ENCODE assay signal across 1 cellular context in the genomic region with DNA sequence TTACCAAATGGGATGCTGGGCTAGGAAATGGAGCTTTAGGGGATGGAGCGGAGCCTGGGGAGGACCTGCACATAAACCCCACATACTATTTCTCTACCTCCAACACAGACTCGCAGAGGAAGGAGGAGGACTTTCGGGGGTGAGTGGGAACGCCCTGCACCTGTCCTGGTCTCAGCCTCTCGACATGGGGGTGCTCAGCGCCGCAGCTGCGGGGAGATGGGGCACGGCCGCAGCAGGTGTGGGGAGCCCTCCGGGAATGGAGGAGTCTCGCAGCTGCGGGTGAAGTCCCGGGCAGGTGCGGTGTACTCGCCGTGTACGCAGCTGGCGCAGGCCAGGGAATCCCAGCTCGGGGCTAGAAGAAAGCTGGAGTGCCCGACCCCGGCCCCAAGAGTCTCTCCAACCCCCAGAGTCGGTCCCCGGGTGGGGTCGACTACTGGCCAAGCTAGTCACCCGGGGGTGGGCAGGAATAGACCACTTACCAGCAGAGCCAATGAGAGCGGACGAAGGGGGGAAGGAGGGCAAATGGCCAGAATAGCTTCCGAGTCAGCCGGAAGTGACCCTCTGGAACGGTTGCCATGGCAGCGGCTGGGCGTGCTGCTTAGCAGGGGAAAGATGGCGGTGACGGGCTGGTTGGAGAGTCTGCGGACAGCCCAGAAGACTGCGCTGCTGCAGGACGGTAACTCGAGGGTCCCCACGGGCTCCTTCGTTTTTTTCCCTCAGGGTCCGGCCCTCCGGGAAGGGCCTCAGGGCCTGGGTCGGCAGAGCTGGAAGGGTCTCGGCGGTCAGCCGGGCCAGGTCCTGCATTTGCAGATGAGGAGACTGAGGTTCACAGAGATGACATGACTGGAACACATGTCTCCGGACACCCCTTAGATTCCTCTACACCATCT.
A peak's percentile ranks its signal among the peaks of the same experiment; 100 is the strongest.
TF ChIP-seq lines count a peak whose summit lies in the region.

A gene (plus strand): TSS at position 597 of the 890 bp plus-strand sequence. CDS start 16 bp downstream, at position 613.
A gene (minus strand): TSS at position 533 of the 890 bp plus-strand sequence. CDS start 897 bp downstream, outside the sequence.

TF ChIP-seq in HepG2, 621 proteins besides CTCF, POLR2A, EP300 and RAD21 (continued from another document and continues in another):
- TF ChIP-seq, protein P1, sequence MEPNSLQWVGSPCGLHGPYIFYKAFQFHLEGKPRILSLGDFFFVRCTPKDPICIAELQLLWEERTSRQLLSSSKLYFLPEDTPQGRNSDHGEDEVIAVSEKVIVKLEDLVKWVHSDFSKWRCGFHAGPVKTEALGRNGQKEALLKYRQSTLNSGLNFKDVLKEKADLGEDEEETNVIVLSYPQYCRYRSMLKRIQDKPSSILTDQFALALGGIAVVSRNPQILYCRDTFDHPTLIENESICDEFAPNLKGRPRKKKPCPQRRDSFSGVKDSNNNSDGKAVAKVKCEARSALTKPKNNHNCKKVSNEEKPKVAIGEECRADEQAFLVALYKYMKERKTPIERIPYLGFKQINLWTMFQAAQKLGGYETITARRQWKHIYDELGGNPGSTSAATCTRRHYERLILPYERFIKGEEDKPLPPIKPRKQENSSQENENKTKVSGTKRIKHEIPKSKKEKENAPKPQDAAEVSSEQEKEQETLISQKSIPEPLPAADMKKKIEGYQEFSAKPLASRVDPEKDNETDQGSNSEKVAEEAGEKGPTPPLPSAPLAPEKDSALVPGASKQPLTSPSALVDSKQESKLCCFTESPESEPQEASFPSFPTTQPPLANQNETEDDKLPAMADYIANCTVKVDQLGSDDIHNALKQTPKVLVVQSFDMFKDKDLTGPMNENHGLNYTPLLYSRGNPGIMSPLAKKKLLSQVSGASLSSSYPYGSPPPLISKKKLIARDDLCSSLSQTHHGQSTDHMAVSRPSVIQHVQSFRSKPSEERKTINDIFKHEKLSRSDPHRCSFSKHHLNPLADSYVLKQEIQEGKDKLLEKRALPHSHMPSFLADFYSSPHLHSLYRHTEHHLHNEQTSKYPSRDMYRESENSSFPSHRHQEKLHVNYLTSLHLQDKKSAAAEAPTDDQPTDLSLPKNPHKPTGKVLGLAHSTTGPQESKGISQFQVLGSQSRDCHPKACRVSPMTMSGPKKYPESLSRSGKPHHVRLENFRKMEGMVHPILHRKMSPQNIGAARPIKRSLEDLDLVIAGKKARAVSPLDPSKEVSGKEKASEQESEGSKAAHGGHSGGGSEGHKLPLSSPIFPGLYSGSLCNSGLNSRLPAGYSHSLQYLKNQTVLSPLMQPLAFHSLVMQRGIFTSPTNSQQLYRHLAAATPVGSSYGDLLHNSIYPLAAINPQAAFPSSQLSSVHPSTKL (CRISPR knock-in tag; IDR thresholded peaks at IDR 0.05), result 0 out of 2 replicates have a peak, but pooled peaks have one; percentile 6
- peak; percentile 68 for TF ChIP-seq SRSF1 (optimal IDR thresholded peaks at IDR 0.05; ENCODE audit: low read depth, low read length)
- no peak for TF ChIP-seq ZFP36L1 (CRISPR knock-in tag; IDR thresholded peaks at IDR 0.05)
- peak; percentile 18; the same call in 1 of the 2 replicates for TF ChIP-seq SP5 (CRISPR knock-in tag; IDR thresholded peaks at IDR 0.05; ENCODE audit: borderline replicate concordance, low read depth)
- TF ChIP-seq ZFP82 (CRISPR knock-in tag; IDR thresholded peaks at IDR 0.05; ENCODE audit: borderline replicate concordance), result peak; percentile 89
- TF ChIP-seq ZNF879 (CRISPR knock-in tag; IDR thresholded peaks at IDR 0.05), result no peak
- TF ChIP-seq, protein P2, sequence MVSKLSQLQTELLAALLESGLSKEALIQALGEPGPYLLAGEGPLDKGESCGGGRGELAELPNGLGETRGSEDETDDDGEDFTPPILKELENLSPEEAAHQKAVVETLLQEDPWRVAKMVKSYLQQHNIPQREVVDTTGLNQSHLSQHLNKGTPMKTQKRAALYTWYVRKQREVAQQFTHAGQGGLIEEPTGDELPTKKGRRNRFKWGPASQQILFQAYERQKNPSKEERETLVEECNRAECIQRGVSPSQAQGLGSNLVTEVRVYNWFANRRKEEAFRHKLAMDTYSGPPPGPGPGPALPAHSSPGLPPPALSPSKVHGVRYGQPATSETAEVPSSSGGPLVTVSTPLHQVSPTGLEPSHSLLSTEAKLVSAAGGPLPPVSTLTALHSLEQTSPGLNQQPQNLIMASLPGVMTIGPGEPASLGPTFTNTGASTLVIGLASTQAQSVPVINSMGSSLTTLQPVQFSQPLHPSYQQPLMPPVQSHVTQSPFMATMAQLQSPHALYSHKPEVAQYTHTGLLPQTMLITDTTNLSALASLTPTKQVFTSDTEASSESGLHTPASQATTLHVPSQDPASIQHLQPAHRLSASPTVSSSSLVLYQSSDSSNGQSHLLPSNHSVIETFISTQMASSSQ (IDR thresholded peaks at IDR 0.05; ENCODE audit: low read depth), result no peak
- TF ChIP-seq, protein P2 (CRISPR knock-in tag; IDR thresholded peaks at IDR 0.05; ENCODE audit: borderline replicate concordance), result 0 out of 2 replicates have a peak, but pooled peaks have one; percentile 20
- 0 out of 4 replicates have a peak, but pooled peaks of 1 of the 2 experiments have one; percentile 28 for TF ChIP-seq KLF16 (CRISPR knock-in tag; IDR thresholded peaks at IDR 0.05)
- TF ChIP-seq, protein P3, sequence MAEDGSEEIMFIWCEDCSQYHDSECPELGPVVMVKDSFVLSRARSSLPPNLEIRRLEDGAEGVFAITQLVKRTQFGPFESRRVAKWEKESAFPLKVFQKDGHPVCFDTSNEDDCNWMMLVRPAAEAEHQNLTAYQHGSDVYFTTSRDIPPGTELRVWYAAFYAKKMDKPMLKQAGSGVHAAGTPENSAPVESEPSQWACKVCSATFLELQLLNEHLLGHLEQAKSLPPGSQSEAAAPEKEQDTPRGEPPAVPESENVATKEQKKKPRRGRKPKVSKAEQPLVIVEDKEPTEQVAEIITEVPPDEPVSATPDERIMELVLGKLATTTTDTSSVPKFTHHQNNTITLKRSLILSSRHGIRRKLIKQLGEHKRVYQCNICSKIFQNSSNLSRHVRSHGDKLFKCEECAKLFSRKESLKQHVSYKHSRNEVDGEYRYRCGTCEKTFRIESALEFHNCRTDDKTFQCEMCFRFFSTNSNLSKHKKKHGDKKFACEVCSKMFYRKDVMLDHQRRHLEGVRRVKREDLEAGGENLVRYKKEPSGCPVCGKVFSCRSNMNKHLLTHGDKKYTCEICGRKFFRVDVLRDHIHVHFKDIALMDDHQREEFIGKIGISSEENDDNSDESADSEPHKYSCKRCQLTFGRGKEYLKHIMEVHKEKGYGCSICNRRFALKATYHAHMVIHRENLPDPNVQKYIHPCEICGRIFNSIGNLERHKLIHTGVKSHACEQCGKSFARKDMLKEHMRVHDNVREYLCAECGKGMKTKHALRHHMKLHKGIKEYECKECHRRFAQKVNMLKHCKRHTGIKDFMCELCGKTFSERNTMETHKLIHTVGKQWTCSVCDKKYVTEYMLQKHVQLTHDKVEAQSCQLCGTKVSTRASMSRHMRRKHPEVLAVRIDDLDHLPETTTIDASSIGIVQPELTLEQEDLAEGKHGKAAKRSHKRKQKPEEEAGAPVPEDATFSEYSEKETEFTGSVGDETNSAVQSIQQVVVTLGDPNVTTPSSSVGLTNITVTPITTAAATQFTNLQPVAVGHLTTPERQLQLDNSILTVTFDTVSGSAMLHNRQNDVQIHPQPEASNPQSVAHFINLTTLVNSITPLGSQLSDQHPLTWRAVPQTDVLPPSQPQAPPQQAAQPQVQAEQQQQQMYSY (CRISPR knock-in tag; IDR thresholded peaks at IDR 0.05), result peak; percentile 61
- TF ChIP-seq, protein P4, sequence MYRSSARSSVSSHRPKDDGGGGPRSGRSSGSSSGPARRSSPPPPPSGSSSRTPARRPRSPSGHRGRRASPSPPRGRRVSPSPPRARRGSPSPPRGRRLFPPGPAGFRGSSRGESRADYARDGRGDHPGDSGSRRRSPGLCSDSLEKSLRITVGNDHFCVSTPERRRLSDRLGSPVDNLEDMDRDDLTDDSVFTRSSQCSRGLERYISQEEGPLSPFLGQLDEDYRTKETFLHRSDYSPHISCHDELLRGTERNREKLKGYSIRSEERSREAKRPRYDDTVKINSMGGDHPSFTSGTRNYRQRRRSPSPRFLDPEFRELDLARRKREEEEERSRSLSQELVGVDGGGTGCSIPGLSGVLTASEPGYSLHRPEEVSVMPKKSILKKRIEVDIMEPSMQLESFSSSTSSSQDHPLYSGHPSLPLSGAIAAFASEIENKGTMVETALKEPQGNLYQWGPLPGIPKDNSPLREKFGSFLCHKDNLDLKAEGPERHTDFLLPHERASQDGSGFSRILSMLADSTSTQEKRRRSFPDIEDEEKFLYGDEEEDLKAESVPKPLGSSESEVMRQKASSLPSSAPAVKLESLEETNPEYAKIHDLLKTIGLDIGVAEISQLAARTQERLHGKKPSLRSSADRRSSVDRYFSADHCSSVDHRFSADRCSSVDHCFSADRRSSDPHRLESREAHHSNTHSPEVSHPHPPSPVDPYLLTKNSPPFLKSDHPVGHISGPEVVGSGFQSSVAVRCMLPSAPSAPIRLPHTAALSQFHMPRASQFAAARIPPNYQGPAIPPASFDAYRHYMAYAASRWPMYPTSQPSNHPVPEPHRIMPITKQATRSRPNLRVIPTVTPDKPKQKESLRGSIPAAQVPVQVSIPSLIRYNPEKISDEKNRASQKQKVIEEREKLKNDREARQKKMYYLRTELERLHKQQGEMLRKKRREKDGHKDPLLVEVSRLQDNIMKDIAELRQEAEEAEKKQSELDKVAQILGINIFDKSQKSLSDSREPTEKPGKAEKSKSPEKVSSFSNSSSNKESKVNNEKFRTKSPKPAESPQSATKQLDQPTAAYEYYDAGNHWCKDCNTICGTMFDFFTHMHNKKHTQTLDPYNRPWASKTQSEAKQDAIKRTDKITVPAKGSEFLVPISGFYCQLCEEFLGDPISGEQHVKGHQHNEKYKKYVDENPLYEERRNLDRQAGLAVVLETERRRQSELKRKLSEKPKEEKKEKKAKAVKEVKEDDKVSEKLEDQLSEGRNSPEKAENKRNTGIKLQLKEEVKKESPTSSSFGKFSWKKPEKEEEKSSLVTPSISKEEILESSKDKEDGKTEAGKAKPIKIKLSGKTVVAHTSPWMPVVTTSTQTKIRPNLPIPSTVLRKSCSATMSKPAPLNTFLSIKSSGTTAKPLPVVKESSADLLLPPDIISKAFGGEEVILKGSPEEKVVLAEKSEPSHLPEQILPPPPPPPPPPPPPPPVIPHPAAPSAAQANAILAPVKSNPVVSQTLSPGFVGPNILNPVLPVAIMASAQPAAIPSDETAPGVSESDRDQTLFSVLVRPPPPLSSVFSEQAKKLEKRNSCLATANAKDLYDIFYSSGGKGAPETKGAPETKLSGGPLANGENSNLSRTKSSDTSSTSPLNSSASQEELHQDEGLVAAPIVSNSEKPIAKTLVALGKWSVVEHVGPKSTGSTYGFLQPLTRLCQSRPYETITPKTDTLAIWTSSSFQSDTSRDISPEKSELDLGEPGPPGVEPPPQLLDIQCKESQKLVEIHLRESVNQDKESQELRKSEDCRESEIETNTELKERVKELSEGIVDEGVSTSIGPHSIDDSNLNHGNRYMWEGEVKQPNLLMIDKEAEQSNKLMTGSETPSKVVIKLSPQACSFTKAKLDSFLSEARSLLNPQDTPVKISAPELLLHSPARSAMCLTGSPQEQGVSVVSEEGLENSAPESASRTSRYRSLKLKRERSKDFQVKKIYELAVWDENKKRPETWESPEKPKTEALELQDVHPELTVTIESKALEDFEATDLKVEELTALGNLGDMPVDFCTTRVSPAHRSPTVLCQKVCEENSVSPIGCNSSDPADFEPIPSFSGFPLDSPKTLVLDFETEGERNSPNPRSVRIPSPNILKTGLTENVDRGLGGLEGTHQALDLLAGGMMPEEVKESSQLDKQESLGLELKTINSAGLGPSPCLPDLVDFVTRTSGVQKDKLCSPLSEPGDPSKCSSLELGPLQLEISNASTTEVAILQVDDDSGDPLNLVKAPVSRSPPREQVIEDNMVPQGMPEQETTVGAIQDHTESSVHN (CRISPR knock-in tag; IDR thresholded peaks at IDR 0.05), result 0 out of 2 replicates have a peak, but pooled peaks have one; percentile 21
- 0 out of 2 replicates have a peak, but pooled peaks have one; percentile 47 for TF ChIP-seq ZNF557 (CRISPR knock-in tag; IDR thresholded peaks at IDR 0.05)
- TF ChIP-seq, protein P5, sequence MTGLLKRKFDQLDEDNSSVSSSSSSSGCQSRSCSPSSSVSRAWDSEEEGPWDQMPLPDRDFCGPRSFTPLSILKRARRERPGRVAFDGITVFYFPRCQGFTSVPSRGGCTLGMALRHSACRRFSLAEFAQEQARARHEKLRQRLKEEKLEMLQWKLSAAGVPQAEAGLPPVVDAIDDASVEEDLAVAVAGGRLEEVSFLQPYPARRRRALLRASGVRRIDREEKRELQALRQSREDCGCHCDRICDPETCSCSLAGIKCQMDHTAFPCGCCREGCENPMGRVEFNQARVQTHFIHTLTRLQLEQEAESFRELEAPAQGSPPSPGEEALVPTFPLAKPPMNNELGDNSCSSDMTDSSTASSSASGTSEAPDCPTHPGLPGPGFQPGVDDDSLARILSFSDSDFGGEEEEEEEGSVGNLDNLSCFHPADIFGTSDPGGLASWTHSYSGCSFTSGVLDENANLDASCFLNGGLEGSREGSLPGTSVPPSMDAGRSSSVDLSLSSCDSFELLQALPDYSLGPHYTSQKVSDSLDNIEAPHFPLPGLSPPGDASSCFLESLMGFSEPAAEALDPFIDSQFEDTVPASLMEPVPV (CRISPR knock-in tag; IDR thresholded peaks at IDR 0.05), result no peak
- TF ChIP-seq SP4 (CRISPR knock-in tag; IDR thresholded peaks at IDR 0.05), result peak; percentile 39; the same call in 1 of the 2 replicates
- no peak for TF ChIP-seq MTF2 (CRISPR knock-in tag; IDR thresholded peaks at IDR 0.05; ENCODE audit: borderline replicate concordance)
- TF ChIP-seq LCORL (IDR thresholded peaks at IDR 0.05), result no peak
- TF ChIP-seq LCORL (CRISPR knock-in tag; IDR thresholded peaks at IDR 0.05), result no peak; the same call in 1 of the 2 replicates
- TF ChIP-seq NAIF1 (CRISPR knock-in tag; IDR thresholded peaks at IDR 0.05; ENCODE audit: borderline replicate concordance), result no peak
- TF ChIP-seq SALL1 (CRISPR knock-in tag; IDR thresholded peaks at IDR 0.05), result peak; percentile 68
- TF ChIP-seq YEATS2 (CRISPR knock-in tag; IDR thresholded peaks at IDR 0.05; ENCODE audit: borderline replicate concordance), result peak; percentile 86
- peak; percentile 93 for TF ChIP-seq THAP11 (CRISPR knock-in tag; IDR thresholded peaks at IDR 0.05)
- no peak for TF ChIP-seq MTF1 (CRISPR knock-in tag; IDR thresholded peaks at IDR 0.05)
- 0 out of 2 replicates have a peak, but pooled peaks have one; percentile 31 for TF ChIP-seq ZSCAN29 (CRISPR knock-in tag; conservative IDR thresholded peaks at IDR 0.05)
- no peak for TF ChIP-seq HMGA1 (CRISPR knock-in tag; conservative IDR thresholded peaks at IDR 0.05)
- TF ChIP-seq KAT8 (CRISPR knock-in tag; IDR thresholded peaks at IDR 0.05), result peak; percentile 94
- peak; percentile 68 for TF ChIP-seq RBFOX2 (IDR thresholded peaks at IDR 0.05; ENCODE audit: low read depth, low read length)
- TF ChIP-seq HCFC1 (IDR thresholded peaks at IDR 0.05; ENCODE audit: low read depth, low read length), result peak; percentile 66
- no peak for TF ChIP-seq AKAP8 (CRISPR knock-in tag; IDR thresholded peaks at IDR 0.05)
